Comparison of ENCODE assay signal across 15 cellular contexts in genomic region chr3:52085883-52086282, GRCh38. TPM values are rescaled to one million over a fixed set of nuclear protein-coding genes. Genes with fewer than 3 reads are reported as not detected.
DNase-seq lines count a peak whose midpoint lies in the region; ATAC-seq and TF ChIP-seq lines count a peak whose summit lies in the region.
"Had no signal": no experiment of that assay in that cellular context is flagged by ENCODE, and none has a peak within 500 bp of the region (broad histone marks: within the 10 kb centered on the region; RNA-seq: fewer than 3 reads in every experiment).

No MANE protein-coding gene starts in this region.

- intact Hi-C loops in natural killer cell (cut with micrococcal nuclease): no loop called here

- peak; percentile 6 for TF ChIP-seq CTCF in GM13977 (IDR thresholded peaks at IDR 0.05; ENCODE audit: extremely low read depth, insufficient read depth, missing control alignments)
- TF ChIP-seq CTCF in natural killer cell (IDR thresholded peaks at IDR 0.05): no peak

- peak overlapping the region in 1 of 10 experiments; percentile 10; a peak in 1 of 20 replicates for H3K4me3 ChIP-seq in BLaER1 treated with 17β-estradiol and CSF1 and Interleukin-3, amounts not matched to agents 10 nM and 100 nM
- H3K4me3 ChIP-seq: breast epithelium, gastroesophageal sphincter had no signal

- no peaks in the 10 kb centered on the region for H3K27me3 Mint-ChIP-seq in activated T-cell treated with anti-CD3 and anti-CD28 coated beads, Interleukin-2, amount 50 U/mL, for 4 hours (ENCODE audit: low read depth)
- no peaks in the 10 kb centered on the region for H3K27me3 Mint-ChIP-seq in natural killer cell (ENCODE audit: low read depth in 2 of 2)

- H3K27ac ChIP-seq in BLaER1 treated with 17β-estradiol and CSF1 and Interleukin-3, amounts not matched to agents 10 nM and 100 nM: peak overlapping the region in 10 of 11 experiments; percentile 72 to 84 (median 80); a peak in 17 of 22 replicates
- H3K27ac ChIP-seq: breast epithelium, gastroesophageal sphincter had no signal

- peaks cover 69 to 93% (median 82%) of the 10 kb centered on the region in 10 experiments for H3K4me1 ChIP-seq in BLaER1 treated with 17β-estradiol and CSF1 and Interleukin-3, amounts not matched to agents 10 nM and 100 nM
- H3K4me1 ChIP-seq: BE2C, breast epithelium had no signal

- H3K4me1 Mint-ChIP-seq in activated T-cell treated with anti-CD3 and anti-CD28 coated beads, Interleukin-2, amount 50 U/mL, for 4 hours (ENCODE audit: low read depth): peaks cover 21% of the 10 kb centered on the region
- H3K4me1 Mint-ChIP-seq in natural killer cell: peaks cover 29 to 30% of the 10 kb centered on the region in 2 donors

- no peaks in the 10 kb centered on the region for H3K9me3 ChIP-seq in BLaER1 treated with 17β-estradiol and CSF1 and Interleukin-3, amounts not matched to agents 10 nM and 100 nM (replicated peaks in 1 of 11)
- H3K9me3 ChIP-seq: BE2C, breast epithelium, gastroesophageal sphincter had no signal

- no peaks in the 10 kb centered on the region for H3K36me3 Mint-ChIP-seq in activated T-cell treated with anti-CD3 and anti-CD28 coated beads, Interleukin-2, amount 50 U/mL, for 4 hours (ENCODE audit: insufficient read depth)
- H3K36me3 Mint-ChIP-seq in natural killer cell: no peaks in the 10 kb centered on the region

- peak overlapping the region; percentile 51 to 73 for H3K27ac Mint-ChIP-seq in natural killer cell

- DNase-seq in GM13977 (ENCODE audit: low spot score) (no peak), natural killer cell (no peak), erythroblast (lab: John Stamatoyannopoulos, UW) (no peak), cortex of kidney (lab: John Stamatoyannopoulos, UW) (no peak)
- no peak for DNase-seq in activated T-cell treated with anti-CD3 and anti-CD28 coated beads, Interleukin-2, amount 50 U/mL, for 4 hours
- DNase-seq: BE2C, KG1, NCI-H187, NCI-H526, RPMI8226 had no signal

- peak overlapping the region; percentile 87 to 96 (median 92) for H3K4me2 ChIP-seq in BLaER1 treated with 17β-estradiol and CSF1 and Interleukin-3, amounts not matched to agents 10 nM and 100 nM

- in situ Hi-C loops in GM13977 (cut with MboI; ENCODE audit: low pct_unique_long_range_greater_than_20kb, low sequenced_read_pairs, unreplicated experiment): no loop called here

- H4K20me1 ChIP-seq in BLaER1 treated with 17β-estradiol and CSF1 and Interleukin-3, amounts not matched to agents 10 nM and 100 nM: peaks cover 0 to 48% (median 0%) of the 10 kb centered on the region in 11 experiments; a peak in 9 of 22 replicates

- no peaks in the 10 kb centered on the region for H3K9me3 Mint-ChIP-seq in activated T-cell treated with anti-CD3 and anti-CD28 coated beads, Interleukin-2, amount 50 U/mL, for 4 hours
- H3K9me3 Mint-ChIP-seq in natural killer cell: no peaks in the 10 kb centered on the region

- TF ChIP-seq POLR2A in erythroblast (IDR thresholded peaks at IDR 0.05; ENCODE audit: low read length): no peak

- no peak overlapping the region for H3K4me3 Mint-ChIP-seq in activated T-cell treated with anti-CD3 and anti-CD28 coated beads, Interleukin-2, amount 50 U/mL, for 4 hours
- no peak overlapping the region for H3K4me3 Mint-ChIP-seq in natural killer cell

- H3K9ac ChIP-seq in BLaER1 treated with 17β-estradiol and CSF1 and Interleukin-3, amounts not matched to agents 10 nM and 100 nM: peak overlapping the region in 8 of 11 experiments; percentile 12 to 78 (median 68); a peak in 11 of 22 replicates

- H3K36me3 ChIP-seq in BLaER1 treated with 17β-estradiol and CSF1 and Interleukin-3, amounts not matched to agents 10 nM and 100 nM: peaks cover 0 to 25% (median 0%) of the 10 kb centered on the region in 11 experiments; a peak in 5 of 22 replicates
- H3K36me3 ChIP-seq: BE2C, breast epithelium, gastroesophageal sphincter had no signal

- peak; percentile 61 to 73 for ATAC-seq in activated T-cell treated with anti-CD3 and anti-CD28 coated beads, Interleukin-2, amount 50 U/mL, for 4 hours
- ATAC-seq in natural killer cell: peak; percentile 38 to 79 (median 57)
- no peak for ATAC-seq in HG03442 (IDR thresholded peaks at IDR 0.05; ENCODE audit: unreplicated experiment)
- no peak for ATAC-seq in HG03039 (IDR thresholded peaks at IDR 0.05; ENCODE audit: unreplicated experiment)
- ATAC-seq: gastroesophageal sphincter had no signal

- H3K27me3 ChIP-seq in BLaER1 treated with 17β-estradiol and CSF1 and Interleukin-3, amounts not matched to agents 10 nM and 100 nM: no peaks in the 10 kb centered on the region
- H3K27me3 ChIP-seq: BE2C, breast epithelium, gastroesophageal sphincter had no signal

RNA-seq across cellular contexts. Expression of gene DUSP7, which starts 29.5 kb away (rescaled TPM):
- 10 to 100 TPM; 33.4 to 43.6 (median 38.1) TPM for total RNA-seq in activated T-cell treated with anti-CD3 and anti-CD28 coated beads, Interleukin-2, amount 50 U/mL, for 4 hours
- total RNA-seq in natural killer cell: 10 to 100 TPM in 2 of 3 donors, 1 to 10 TPM in 1; 8.7 to 17.4 (median 11.6) TPM

Comparison
In these comparisons a context has a peak if more than half of its experiments do, and no peak if none do; other contexts are left out.
1. ATAC-seq: peak in activated T-cell treated with anti-CD3 and anti-CD28 coated beads, Interleukin-2, amount 50 U/mL, for 4 hours (2 of 2) and natural killer cell (3 of 3); none in HG03442 (single experiment) and HG03039 (single experiment).